In genomic region chr2:217978536-217979150, GRCh38 we compare ENCODE assay signal across 11 cellular contexts. TPM values are rescaled to one million over a fixed set of nuclear protein-coding genes. Genes with fewer than 3 reads are reported as not detected.
DNase-seq lines count a peak whose midpoint lies in the region; TF ChIP-seq lines count a peak whose summit lies in the region.
"Had no signal": no experiment of that assay in that cellular context is flagged by ENCODE, and none has a peak within 500 bp of the region (broad histone marks: within the 10 kb centered on the region; RNA-seq: fewer than 3 reads in every experiment).

No MANE protein-coding gene starts in this region.

- H3K27me3 ChIP-seq in SJSA1 (replicated peaks): no peaks in the 10 kb centered on the region
- no peaks in the 10 kb centered on the region for H3K27me3 ChIP-seq in fibroblast of lung (ENCODE audit: control insufficient read depth, insufficient read depth, low read length)
- H3K27me3 ChIP-seq in thyroid gland: no peaks in the 10 kb centered on the region

- peak overlapping the region; percentile 49 for H3K4me3 ChIP-seq in SJSA1
- peak overlapping the region in 1 of 4 experiments; percentile 46 for H3K4me3 ChIP-seq in fibroblast of lung (replicated peaks in 1 of 4; ENCODE audit: control extremely low read depth in 1 of 4, insufficient read depth in 1 of 4, low read depth in 3 of 4, low read length in 4 of 4)
- H3K4me3 ChIP-seq in thyroid gland (replicated peaks in 1 of 3): peak overlapping the region in 2 of 3 donors; percentile 49 to 53

- peak in 1 of 2 experiments; percentile 22 for DNase-seq in SJSA1 (ENCODE audit: low read depth in 1 of 2, low spot score in 2 of 2)
- DNase-seq in fibroblast of lung (ENCODE audit: low read depth in 2 of 2): peak; percentile 31 to 45
- peak in 1 of 2 experiments; percentile 69 for DNase-seq in mesothelial cell of epicardium (ENCODE audit: low spot score in 2 of 2, unreplicated experiment in 2 of 2)
- peak; percentile 56 to 61 for DNase-seq in thyroid gland
- DNase-seq in Kasumi-1 (lab: John Stamatoyannopoulos, UW): no peak
- no peak for DNase-seq in hypothalamus (lab: John Stamatoyannopoulos, UW)
- DNase-seq in GM20000 (ENCODE audit: low spot score): no peak
- no peak for DNase-seq in activated CD4-positive, alpha-beta memory T cell treated with anti-CD3 and anti-CD28 coated beads, Interleukin-2, amount 10 ng/mL, durations not matched to agents 7 days and 5 days
- DNase-seq: cortex of kidney, small intestine had no signal

- no peaks in the 10 kb centered on the region for H3K9me3 Mint-ChIP-seq in mesothelial cell of epicardium
- no peaks in the 10 kb centered on the region for H3K9me3 Mint-ChIP-seq in activated CD4-positive, alpha-beta memory T cell treated with anti-CD3 and anti-CD28 coated beads, Interleukin-2, amount 10 ng/mL, durations not matched to agents 7 days and 5 days
- H3K9me3 Mint-ChIP-seq: T-helper 2 cell treated with Interferon-gamma antibody and Interleukin-4, amounts not matched to agents 5 μg/mL and 100 μg/mL, for 36 hours had no signal

- H3K4me1 ChIP-seq in SJSA1 (replicated peaks): peaks cover 15% of the 10 kb centered on the region
- peaks cover 13% of the 10 kb centered on the region for H3K4me1 ChIP-seq in fibroblast of lung (ENCODE audit: control insufficient read depth, extremely low read depth, insufficient read depth, low read length)
- H3K4me1 ChIP-seq in thyroid gland: peaks cover 54 to 71% of the 10 kb centered on the region in 2 donors

- H3K4me2 ChIP-seq in fibroblast of lung (ENCODE audit: extremely low read depth, insufficient read depth, low read length): peak overlapping the region; percentile 20

- TF ChIP-seq CTCF in fibroblast of lung (conservative IDR thresholded peaks at IDR 0.05 in 1 of 2, IDR thresholded peaks at IDR 0.05 in 1 of 2; ENCODE audit: low read depth in 1 of 2, low read length in 2 of 2) (no peak), mesothelial cell of epicardium (IDR thresholded peaks at IDR 0.05; ENCODE audit: unreplicated experiment) (no peak), thyroid gland (IDR thresholded peaks at IDR 0.05) (no peak), GM20000 (IDR thresholded peaks at IDR 0.05; ENCODE audit: extremely low read depth, missing control alignments) (no peak)

- H3K27me3 Mint-ChIP-seq in mesothelial cell of epicardium (ENCODE audit: low read depth): no peaks in the 10 kb centered on the region
- peaks cover 8% of the 10 kb centered on the region for H3K27me3 Mint-ChIP-seq in activated CD4-positive, alpha-beta memory T cell treated with anti-CD3 and anti-CD28 coated beads, Interleukin-2, amount 10 ng/mL, durations not matched to agents 7 days and 5 days

- CTCF ChIA-PET in activated CD4-positive, alpha-beta memory T cell treated with anti-CD3 and anti-CD28 coated beads, Interleukin-2, amount 10 ng/mL, durations not matched to agents 7 days and 5 days (lab: Charles Lee): no interaction called here

- TF ChIP-seq POLR2A in thyroid gland (IDR thresholded peaks at IDR 0.05): peak in 1 of 2 donors; percentile 55

- POLR2A ChIA-PET in activated CD4-positive, alpha-beta memory T cell treated with anti-CD3 and anti-CD28 coated beads, Interleukin-2, amount 10 ng/mL, durations not matched to agents 7 days and 5 days (lab: Charles Lee): no interaction called here

- H3K9me3 ChIP-seq in SJSA1 (replicated peaks) (no peaks in the 10 kb centered on the region), fibroblast of lung (ENCODE audit: control insufficient read depth, insufficient read depth, low read depth, low read length) (no peaks in the 10 kb centered on the region), thyroid gland (no peaks in the 10 kb centered on the region)

- no peak overlapping the region for H3K4me3 Mint-ChIP-seq in mesothelial cell of epicardium
- H3K4me3 Mint-ChIP-seq in activated CD4-positive, alpha-beta memory T cell treated with anti-CD3 and anti-CD28 coated beads, Interleukin-2, amount 10 ng/mL, durations not matched to agents 7 days and 5 days: no peak overlapping the region
- H3K4me3 Mint-ChIP-seq: T-helper 2 cell treated with Interferon-gamma antibody and Interleukin-4, amounts not matched to agents 5 μg/mL and 100 μg/mL, for 36 hours had no signal

- H3K79me2 ChIP-seq in fibroblast of lung (ENCODE audit: control insufficient read depth, insufficient read depth, low read length): no peaks in the 10 kb centered on the region

- WGBS in thyroid gland, 2 donors: 3 to 6% methylated on average over 21 to 26 of the region's 46 CpGs

- peaks cover 7% of the 10 kb centered on the region for H3K36me3 Mint-ChIP-seq in mesothelial cell of epicardium
- H3K36me3 Mint-ChIP-seq in activated CD4-positive, alpha-beta memory T cell treated with anti-CD3 and anti-CD28 coated beads, Interleukin-2, amount 10 ng/mL, durations not matched to agents 7 days and 5 days (ENCODE audit: low read depth): no peaks in the 10 kb centered on the region

- intact Hi-C loops in thyroid gland (cut with DNase I): no loop called here

- no peak overlapping the region for H3K9ac ChIP-seq in fibroblast of lung (ENCODE audit: insufficient read depth, low read length)

- H2AFZ ChIP-seq in fibroblast of lung (ENCODE audit: low read length): no peak overlapping the region

- H3K27ac ChIP-seq in SJSA1 (peak overlapping the region; percentile 15; the same call in 1 of the 2 replicates), fibroblast of lung (ENCODE audit: insufficient read depth, low read length) (no peak overlapping the region), thyroid gland (peak overlapping the region; percentile 76 to 93 (median 86))

- H4K20me1 ChIP-seq in fibroblast of lung (ENCODE audit: control insufficient read depth, extremely low read depth, insufficient read depth, low read length): no peaks in the 10 kb centered on the region

- peak overlapping the region; percentile 92 for H3K27ac Mint-ChIP-seq in mesothelial cell of epicardium
- no peak overlapping the region for H3K27ac Mint-ChIP-seq in activated CD4-positive, alpha-beta memory T cell treated with anti-CD3 and anti-CD28 coated beads, Interleukin-2, amount 10 ng/mL, durations not matched to agents 7 days and 5 days
- H3K27ac Mint-ChIP-seq: T-helper 2 cell treated with Interferon-gamma antibody and Interleukin-4, amounts not matched to agents 5 μg/mL and 100 μg/mL, for 36 hours had no signal

- H3K36me3 ChIP-seq in SJSA1: no peaks in the 10 kb centered on the region
- no peaks in the 10 kb centered on the region for H3K36me3 ChIP-seq in fibroblast of lung (ENCODE audit: control insufficient read depth, insufficient read depth, low read length)
- H3K36me3 ChIP-seq in thyroid gland: no peaks in the 10 kb centered on the region

- H3K4me1 Mint-ChIP-seq in mesothelial cell of epicardium: peaks cover 29% of the 10 kb centered on the region
- H3K4me1 Mint-ChIP-seq in activated CD4-positive, alpha-beta memory T cell treated with anti-CD3 and anti-CD28 coated beads, Interleukin-2, amount 10 ng/mL, durations not matched to agents 7 days and 5 days: no peaks in the 10 kb centered on the region

RNA-seq across cellular contexts. Expression of gene TNS1, which starts 24.2 kb away (rescaled TPM):
- 9.8 and 14.3 TPM in 2 replicates for total RNA-seq in SJSA1 (2014; rRNA removed; shearing (Covaris generic))
- total RNA-seq in fibroblast of lung (44.4 and 49.1 TPM in 2 replicates), mesothelial cell of epicardium (116 to 130 TPM (median 117 TPM) in 3 replicates), thyroid gland (100 to 1,000 TPM; 169 to 316 (median 229) TPM)
- polyA plus RNA-seq in fibroblast of lung: 13.9 and 47.1 TPM in 2 replicates
- 24.7 and 106 TPM in 2 replicates for polyA plus RNA-seq in fibroblast of lung (2012)
- polyA minus RNA-seq in fibroblast of lung (ENCODE audit: low replicate concordance): 212 and 695 TPM in 2 replicates
- 1 to 10 TPM; 3.2 to 3.4 TPM for total RNA-seq in activated CD4-positive, alpha-beta memory T cell treated with anti-CD3 and anti-CD28 coated beads, Interleukin-2, amount 10 ng/mL, durations not matched to agents 7 days and 5 days

Comparison
In these comparisons a context has a peak if more than half of its experiments do, and no peak if none do; other contexts are left out.
1. DNase-seq: peak in fibroblast of lung (2 of 2) and thyroid gland (2 of 2); none in Kasumi-1 (0 of 2), hypothalamus (0 of 51), GM20000 (single experiment) and activated CD4-positive, alpha-beta memory T cell treated with anti-CD3 and anti-CD28 coated beads, Interleukin-2, amount 10 ng/mL, durations not matched to agents 7 days and 5 days (single experiment).